ENCODE assay signal across 8 cellular contexts in the genomic region with DNA sequence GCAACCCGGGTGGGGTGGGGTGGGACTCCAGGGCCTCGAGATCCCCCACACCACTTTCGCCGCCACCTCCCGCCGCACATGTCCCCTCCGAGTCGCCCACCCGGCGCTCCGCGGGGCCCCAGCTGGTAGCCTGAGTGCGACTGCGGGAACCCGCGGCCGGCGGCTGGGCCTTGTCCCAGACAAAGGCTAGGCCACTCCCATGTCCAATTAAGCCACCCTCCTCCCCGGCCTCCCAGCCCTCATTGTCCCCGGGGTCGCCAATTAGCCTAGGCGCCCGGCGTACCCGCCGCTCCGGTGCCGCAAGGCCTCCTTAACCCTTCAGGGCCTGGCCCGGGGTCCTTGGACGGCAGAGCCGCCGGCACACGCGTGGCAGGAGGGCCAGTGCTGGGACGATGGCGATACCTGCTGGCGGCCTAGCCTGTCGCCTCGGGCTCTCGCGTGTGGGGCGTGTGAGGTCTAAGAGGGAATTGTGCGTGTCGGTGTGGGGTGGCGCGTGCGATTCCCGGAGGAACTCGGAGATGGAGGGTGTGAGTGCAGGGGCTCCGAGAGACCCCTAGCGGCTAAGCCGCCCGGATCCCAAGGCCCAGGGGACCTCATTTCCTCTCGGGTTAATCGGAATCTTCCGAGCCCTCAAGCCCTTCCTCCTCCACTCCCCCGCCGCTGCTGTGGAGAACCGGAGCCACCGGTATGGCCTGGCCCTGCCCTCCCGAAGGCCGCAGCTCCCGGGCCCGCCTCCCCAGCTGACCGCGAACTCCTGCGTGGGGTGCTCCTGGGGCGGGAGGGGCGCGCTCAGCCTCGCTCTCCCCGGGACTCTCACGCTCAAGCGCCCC. TPM values are rescaled to one million over a fixed set of nuclear protein-coding genes. Genes with fewer than 3 reads are reported as not detected.
DNase-seq lines count a peak whose midpoint lies in the region; ATAC-seq and TF ChIP-seq lines count a peak whose summit lies in the region.

No MANE protein-coding gene starts in this region.

- DNase-seq in activated effector memory CD4-positive, alpha-beta T cell treated with anti-CD3 and anti-CD28 coated beads, Interleukin-2, amount 50 U/mL, for 16 hours, result peak; percentile 74
- DNase-seq in activated effector memory CD4-positive, alpha-beta T cell treated with Interleukin-2 at 50 U/mL for 16 hours, result no peak
- DNase-seq in MG63 (peak; percentile 81), right atrium auricular region (ENCODE audit: low spot score) (peak; percentile 60), psoas muscle (peak in 1 of 2 donors; percentile 67), Ammon's horn (ENCODE audit: low spot score) (no peak), NCI-H2081 treated with DMSO at 0.1 percent for 48 hours (lab: John Stamatoyannopoulos, UW) (no peak)
- peak in 1 of 2 donors; percentile 66 for DNase-seq in activated naive CD4-positive, alpha-beta T cell treated with anti-CD3 and anti-CD28 coated beads, Interleukin-2, amount 50 U/mL, for 72 hours (ENCODE audit: low spot score in 2 of 2)

- H3K27me3 ChIP-seq in MG63 (no peaks in the 10 kb centered on the region), right atrium auricular region (peaks cover 0 to 4% of the 10 kb centered on the region in 2 donors), psoas muscle (ENCODE audit: insufficient read depth in 3 of 3, low read length in 2 of 3) (peaks cover 0 to 25% (median 6%) of the 10 kb centered on the region in 3 donors)

- H3K36me3 Mint-ChIP-seq in activated naive CD4-positive, alpha-beta T cell treated with anti-CD3 and anti-CD28 coated beads, Interleukin-2, amount 50 U/mL, for 72 hours, result no peaks in the 10 kb centered on the region

- no peaks in the 10 kb centered on the region for H3K9me3 Mint-ChIP-seq in activated naive CD4-positive, alpha-beta T cell treated with anti-CD3 and anti-CD28 coated beads, Interleukin-2, amount 50 U/mL, for 72 hours

- TF ChIP-seq CTCF in right atrium auricular region (IDR thresholded peaks at IDR 0.05) (peak in 1 of 2 donors; percentile 26), psoas muscle (IDR thresholded peaks at IDR 0.05) (peak; percentile 4)

- ATAC-seq in activated naive CD4-positive, alpha-beta T cell treated with anti-CD3 and anti-CD28 coated beads, Interleukin-2, amount 50 U/mL, for 72 hours, result peak; percentile 10 to 43
- peak; percentile 26 to 53 (median 41) for ATAC-seq in psoas muscle

- peak overlapping the region; percentile 69 to 88 for H3K27ac ChIP-seq in right atrium auricular region
- H3K27ac ChIP-seq in psoas muscle, result peak overlapping the region; percentile 71

- no peaks in the 10 kb centered on the region; the same call in 1 of the 2 replicates for H3K36me3 ChIP-seq in MG63
- H3K36me3 ChIP-seq in right atrium auricular region, result no peaks in the 10 kb centered on the region
- no peaks in the 10 kb centered on the region for H3K36me3 ChIP-seq in psoas muscle (ENCODE audit: insufficient read depth in 1 of 2, low read depth in 1 of 2)

- H3K4me1 ChIP-seq in right atrium auricular region, result peaks cover 0 to 60% of the 10 kb centered on the region in 2 donors
- peaks cover 21% of the 10 kb centered on the region for H3K4me1 ChIP-seq in psoas muscle

- H3K27ac Mint-ChIP-seq in activated naive CD4-positive, alpha-beta T cell treated with anti-CD3 and anti-CD28 coated beads, Interleukin-2, amount 50 U/mL, for 72 hours, result no peak overlapping the region

- intact Hi-C loops in psoas muscle (cut with DNase I), result loop anchor here (2.0 to 10.0 kb wide), 3 partner anchors 141 to 656 kb away; partner anchors contain the start of gene MED13 (in 2 of the 2)

- 2 to 3% (median 3%) methylated on average over 54 to 74 of the region's 74 CpGs for WGBS in psoas muscle, 3 donors

- no peaks in the 10 kb centered on the region for H3K9me3 ChIP-seq in MG63
- H3K9me3 ChIP-seq in right atrium auricular region, result no peaks in the 10 kb centered on the region
- H3K9me3 ChIP-seq in psoas muscle, result no peaks in the 10 kb centered on the region

- H3K4me3 ChIP-seq in MG63 (peak overlapping the region; percentile 63), right atrium auricular region (peak overlapping the region; percentile 48 to 60), psoas muscle (peak overlapping the region; percentile 72)

RNA-seq across cellular contexts. Expression of gene TBX2, which starts 11.7 kb away (rescaled TPM):
- 1.8 and 8.3 TPM in 2 replicates for total RNA-seq in MG63 (2014; rRNA removed; shearing (Covaris generic); ENCODE audit: low replicate concordance)
- total RNA-seq in activated naive CD4-positive, alpha-beta T cell treated with anti-CD3 and anti-CD28 coated beads, Interleukin-2, amount 50 U/mL, for 72 hours, result not detected
- total RNA-seq in right atrium auricular region, result 1 to 10 TPM; 4.3 to 6.9 TPM
- 1 to 10 TPM; 6.3 to 8.7 (median 8.7) TPM for total RNA-seq in psoas muscle
- 1 to 10 TPM; 3.5 to 5.2 (median 5.1) TPM for polyA plus RNA-seq in psoas muscle

RNA-seq across cellular contexts. Expression of gene TBX4, which starts 40.9 kb away (rescaled TPM):
- total RNA-seq in MG63 (2014; rRNA removed; shearing (Covaris generic); ENCODE audit: low replicate concordance), result 0.76 and 0.89 TPM in 2 replicates
- total RNA-seq in activated naive CD4-positive, alpha-beta T cell treated with anti-CD3 and anti-CD28 coated beads, Interleukin-2, amount 50 U/mL, for 72 hours, result not detected
- total RNA-seq in right atrium auricular region, result not detected
- under 1 TPM in 1 of 4 donors, not detected in 3; 0.22 TPM for total RNA-seq in psoas muscle
- not detected for polyA plus RNA-seq in psoas muscle

Comparison
In these comparisons a context has a peak if more than half of its experiments do, and no peak if none do; other contexts are left out.
1. DNase-seq: peak in activated effector memory CD4-positive, alpha-beta T cell treated with anti-CD3 and anti-CD28 coated beads, Interleukin-2, amount 50 U/mL, for 16 hours (single experiment), MG63 (single experiment) and right atrium auricular region (single experiment); none in activated effector memory CD4-positive, alpha-beta T cell treated with Interleukin-2 at 50 U/mL for 16 hours (single experiment), Ammon's horn (single experiment) and NCI-H2081 treated with DMSO at 0.1 percent for 48 hours (single experiment).
2. Peak in every context shown above with its lines, with median percentiles within 50 percentile points of each other: H3K4me3 ChIP-seq.